ENCODE assay signal across 8 cellular contexts in genomic region chr7:6482307-6482706, GRCh38. TPM values are rescaled to one million over a fixed set of nuclear protein-coding genes. Genes with fewer than 3 reads are reported as not detected.
DNase-seq lines count a peak whose midpoint lies in the region; ATAC-seq and TF ChIP-seq lines count a peak whose summit lies in the region.

No MANE protein-coding gene starts in this region.

- H3K27ac Mint-ChIP-seq in activated T-cell treated with anti-CD3 and anti-CD28 coated beads, Interleukin-2, amount 50 U/mL, for 24 hours, result peak overlapping the region; percentile 55
- H3K27ac Mint-ChIP-seq in activated T-helper 1 cell treated with anti-CD3 and anti-CD28 coated beads, Interleukin-12 subunit alpha, Interleukin-12 subunit beta, Interleukin-2, Interleukin-4 antibody, amounts not matched to agents 30 ng/mL and 10 ng/mL and 1 ng/mL, durations not matched to agents 14 hours and 24 hours and 36 hours, result peak overlapping the region; percentile 23
- no peak overlapping the region for H3K27ac Mint-ChIP-seq in stimulated activated naive B cell treated with anti-CD40 and anti-IgM and Interleukin-4, amounts not matched to agents 10 μg/mL and 1 μg/mL and 100 μg/mL, for 72 hours

- H3K9me3 Mint-ChIP-seq in activated T-cell treated with anti-CD3 and anti-CD28 coated beads, Interleukin-2, amount 50 U/mL, for 24 hours, result no peaks in the 10 kb centered on the region
- no peaks in the 10 kb centered on the region for H3K9me3 Mint-ChIP-seq in activated T-helper 1 cell treated with anti-CD3 and anti-CD28 coated beads, Interleukin-12 subunit alpha, Interleukin-12 subunit beta, Interleukin-2, Interleukin-4 antibody, amounts not matched to agents 30 ng/mL and 10 ng/mL and 1 ng/mL, durations not matched to agents 14 hours and 24 hours and 36 hours
- H3K9me3 Mint-ChIP-seq in stimulated activated naive B cell treated with anti-CD40 and anti-IgM and Interleukin-4, amounts not matched to agents 10 μg/mL and 1 μg/mL and 100 μg/mL, for 72 hours, result no peaks in the 10 kb centered on the region

- no peaks in the 10 kb centered on the region for H3K27me3 Mint-ChIP-seq in activated T-cell treated with anti-CD3 and anti-CD28 coated beads, Interleukin-2, amount 50 U/mL, for 24 hours
- H3K27me3 Mint-ChIP-seq in activated T-helper 1 cell treated with anti-CD3 and anti-CD28 coated beads, Interleukin-12 subunit alpha, Interleukin-12 subunit beta, Interleukin-2, Interleukin-4 antibody, amounts not matched to agents 30 ng/mL and 10 ng/mL and 1 ng/mL, durations not matched to agents 14 hours and 24 hours and 36 hours (ENCODE audit: insufficient read depth), result peaks cover under 1% of the 10 kb centered on the region
- H3K27me3 Mint-ChIP-seq in stimulated activated naive B cell treated with anti-CD40 and anti-IgM and Interleukin-4, amounts not matched to agents 10 μg/mL and 1 μg/mL and 100 μg/mL, for 72 hours, result no peaks in the 10 kb centered on the region

- peak overlapping the region; percentile 96 for H3K4me3 Mint-ChIP-seq in activated T-cell treated with anti-CD3 and anti-CD28 coated beads, Interleukin-2, amount 50 U/mL, for 24 hours
- peak overlapping the region; percentile 94 for H3K4me3 Mint-ChIP-seq in activated T-helper 1 cell treated with anti-CD3 and anti-CD28 coated beads, Interleukin-12 subunit alpha, Interleukin-12 subunit beta, Interleukin-2, Interleukin-4 antibody, amounts not matched to agents 30 ng/mL and 10 ng/mL and 1 ng/mL, durations not matched to agents 14 hours and 24 hours and 36 hours
- peak overlapping the region; percentile 25 to 94 for H3K4me3 Mint-ChIP-seq in stimulated activated naive B cell treated with anti-CD40 and anti-IgM and Interleukin-4, amounts not matched to agents 10 μg/mL and 1 μg/mL and 100 μg/mL, for 72 hours

- peaks cover 52% of the 10 kb centered on the region for H3K36me3 Mint-ChIP-seq in activated T-cell treated with anti-CD3 and anti-CD28 coated beads, Interleukin-2, amount 50 U/mL, for 24 hours (ENCODE audit: low read depth)
- H3K36me3 Mint-ChIP-seq in activated T-helper 1 cell treated with anti-CD3 and anti-CD28 coated beads, Interleukin-12 subunit alpha, Interleukin-12 subunit beta, Interleukin-2, Interleukin-4 antibody, amounts not matched to agents 30 ng/mL and 10 ng/mL and 1 ng/mL, durations not matched to agents 14 hours and 24 hours and 36 hours (ENCODE audit: low read depth), result peaks cover 21% of the 10 kb centered on the region
- H3K36me3 Mint-ChIP-seq in stimulated activated naive B cell treated with anti-CD40 and anti-IgM and Interleukin-4, amounts not matched to agents 10 μg/mL and 1 μg/mL and 100 μg/mL, for 72 hours, result peaks cover 4 to 22% of the 10 kb centered on the region in 2 donors

- H3K36me3 ChIP-seq in kidney epithelial cell (ENCODE audit: control insufficient read depth, insufficient read depth, low read length) (no peaks in the 10 kb centered on the region), testis (ENCODE audit: low read depth, missing control alignments) (no peaks in the 10 kb centered on the region)

- TF ChIP-seq CTCF in kidney epithelial cell (IDR thresholded peaks at IDR 0.05; ENCODE audit: insufficient read depth, low read length, poor library complexity, severe bottlenecking) (no peak), testis (IDR thresholded peaks at IDR 0.05) (no peak)

- no peak for ATAC-seq in stimulated activated naive B cell treated with anti-CD40 and anti-IgM and Interleukin-4, amounts not matched to agents 10 μg/mL and 1 μg/mL and 100 μg/mL, for 72 hours (replicated peaks)

- peaks cover 64% of the 10 kb centered on the region for H3K4me1 Mint-ChIP-seq in activated T-cell treated with anti-CD3 and anti-CD28 coated beads, Interleukin-2, amount 50 U/mL, for 24 hours (ENCODE audit: low read depth)
- H3K4me1 Mint-ChIP-seq in activated T-helper 1 cell treated with anti-CD3 and anti-CD28 coated beads, Interleukin-12 subunit alpha, Interleukin-12 subunit beta, Interleukin-2, Interleukin-4 antibody, amounts not matched to agents 30 ng/mL and 10 ng/mL and 1 ng/mL, durations not matched to agents 14 hours and 24 hours and 36 hours (ENCODE audit: low read depth), result peaks cover 58% of the 10 kb centered on the region
- peaks cover 24 to 46% of the 10 kb centered on the region in 2 donors for H3K4me1 Mint-ChIP-seq in stimulated activated naive B cell treated with anti-CD40 and anti-IgM and Interleukin-4, amounts not matched to agents 10 μg/mL and 1 μg/mL and 100 μg/mL, for 72 hours

- no peaks in the 10 kb centered on the region for H3K27me3 ChIP-seq in kidney epithelial cell (ENCODE audit: control insufficient read depth, insufficient read depth, low read length)
- H3K27me3 ChIP-seq in testis, result no peaks in the 10 kb centered on the region

- WGBS in testis, 2 donors, result 43 to 52% methylated on average over 4 of the region's 4 CpGs

- no peaks in the 10 kb centered on the region for H3K9me3 ChIP-seq in testis

- H3K4me1 ChIP-seq in testis, result peaks cover 24% of the 10 kb centered on the region

- intact Hi-C loops in activated T-helper 1 cell treated with anti-CD3 and anti-CD28 coated beads, Interleukin-12 subunit alpha, Interleukin-12 subunit beta, Interleukin-2, Interleukin-4 antibody, amounts not matched to agents 30 ng/mL and 10 ng/mL and 1 ng/mL, durations not matched to agents 14 hours and 24 hours and 36 hours (cut with micrococcal nuclease), result no loop called here
- intact Hi-C loops in testis (cut with DNase I; ENCODE audit: low total_unique reads), result no loop called here

- DNase-seq in activated T-cell treated with anti-CD3 and anti-CD28 coated beads, Interleukin-2, amount 50 U/mL, for 24 hours, result no peak
- no peak for DNase-seq in activated T-cell treated with anti-CD3 and anti-CD28 coated beads, Interleukin-2, amount 50 U/mL, for 48 hours
- no peak for DNase-seq in activated T-helper 1 cell treated with anti-CD3 and anti-CD28 coated beads, Interleukin-12 subunit alpha, Interleukin-12 subunit beta, Interleukin-2, Interleukin-4 antibody, amounts not matched to agents 30 ng/mL and 10 ng/mL and 1 ng/mL, durations not matched to agents 14 hours and 24 hours and 36 hours (ENCODE audit: low spot score)
- DNase-seq in kidney epithelial cell (ENCODE audit: low read depth) (no peak), HUDEP-2 (lab: John Stamatoyannopoulos, UW; ENCODE audit: unreplicated experiment in 76 of 76) (no peak), testis (no peak), C1 segment of cervical spinal cord (lab: John Stamatoyannopoulos, UW) (no peak)
- no peak for DNase-seq in stimulated activated naive B cell treated with anti-CD40 and anti-IgM and Interleukin-4, amounts not matched to agents 10 μg/mL and 1 μg/mL and 100 μg/mL, for 72 hours

- TF ChIP-seq POLR2A in testis (IDR thresholded peaks at IDR 0.05), result no peak

- H3K4me3 ChIP-seq in kidney epithelial cell (ENCODE audit: low read depth, low read length) (peak overlapping the region; percentile 96), testis (no peak overlapping the region)

- H3K27ac ChIP-seq in testis, result no peak overlapping the region

RNA-seq across cellular contexts. Expression of gene KDELR2, which starts 1.6 kb away (rescaled TPM):
- total RNA-seq in activated T-helper 1 cell treated with anti-CD3 and anti-CD28 coated beads, Interleukin-12 subunit alpha, Interleukin-12 subunit beta, Interleukin-2, Interleukin-4 antibody, amounts not matched to agents 30 ng/mL and 10 ng/mL and 1 ng/mL, durations not matched to agents 14 hours and 24 hours and 36 hours, result 73.0 and 74.6 TPM in 2 replicates
- 92.3 and 110 TPM in 2 replicates for total RNA-seq in kidney epithelial cell
- total RNA-seq in testis, result 100 to 1,000 TPM in 1 of 2 donors, 10 to 100 TPM in 1; 72.2 to 103 TPM
- polyA plus RNA-seq in testis (ENCODE audit: insufficient read depth, low read depth, low replicate concordance), result 184 TPM

RNA-seq across cellular contexts. Expression of gene DAGLB, which starts 34.6 kb away (rescaled TPM):
- total RNA-seq in activated T-helper 1 cell treated with anti-CD3 and anti-CD28 coated beads, Interleukin-12 subunit alpha, Interleukin-12 subunit beta, Interleukin-2, Interleukin-4 antibody, amounts not matched to agents 30 ng/mL and 10 ng/mL and 1 ng/mL, durations not matched to agents 14 hours and 24 hours and 36 hours, result 20.3 and 22.8 TPM in 2 replicates
- 13.6 and 18.1 TPM in 2 replicates for total RNA-seq in kidney epithelial cell
- total RNA-seq in testis, result 10 to 100 TPM; 18.9 to 29.6 TPM
- 14.3 TPM for polyA plus RNA-seq in testis (ENCODE audit: insufficient read depth, low read depth, low replicate concordance)
